Comparison of ENCODE assay signal across 9 cellular contexts in the genomic region with DNA sequence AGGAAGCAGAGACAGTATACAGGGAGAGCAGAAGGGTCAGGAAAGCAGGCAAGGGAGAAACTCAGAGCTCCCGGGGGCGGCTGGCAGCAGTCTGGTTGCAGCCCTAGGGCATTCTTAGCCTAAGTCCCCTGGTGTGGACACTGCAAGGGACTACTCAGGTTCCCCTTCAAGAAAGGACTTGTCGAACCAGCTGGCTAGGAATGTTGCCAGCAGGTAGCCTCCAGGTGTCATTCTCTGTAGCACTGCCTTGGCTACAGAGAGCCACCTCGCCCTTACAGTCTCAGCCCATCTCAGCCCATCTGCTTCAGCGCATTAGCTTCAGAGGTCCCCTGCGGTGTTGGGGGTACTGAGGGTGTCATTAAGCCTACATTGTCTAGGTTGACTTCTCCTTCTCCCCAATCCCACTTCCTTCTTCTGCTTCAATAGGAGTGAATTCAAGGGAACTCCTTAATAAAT. TPM values are rescaled to one million over a fixed set of nuclear protein-coding genes. Genes with fewer than 3 reads are reported as not detected.
DNase-seq lines count a peak whose midpoint lies in the region; TF ChIP-seq lines count a peak whose summit lies in the region.
"Had no signal": no experiment of that assay in that cellular context is flagged by ENCODE, and none has a peak within 500 bp of the region (broad histone marks: within the 10 kb centered on the region; RNA-seq: fewer than 3 reads in every experiment).

No MANE protein-coding gene starts in this region.

- H3K9me3 Mint-ChIP-seq in activated naive CD8-positive, alpha-beta T cell treated with anti-CD3 and anti-CD28 coated beads for 36 hours, result no peaks in the 10 kb centered on the region

- peaks cover 58% of the 10 kb centered on the region for H3K4me1 Mint-ChIP-seq in activated naive CD8-positive, alpha-beta T cell treated with anti-CD3 and anti-CD28 coated beads for 36 hours

- TF ChIP-seq CTCF in neutrophil (IDR thresholded peaks at IDR 0.05), result no peak

- no peaks in the 10 kb centered on the region for H3K27me3 ChIP-seq in neutrophil

- H3K36me3 ChIP-seq in neutrophil, result no peaks in the 10 kb centered on the region

- peaks cover 4% of the 10 kb centered on the region for H3K36me3 Mint-ChIP-seq in activated naive CD8-positive, alpha-beta T cell treated with anti-CD3 and anti-CD28 coated beads for 36 hours

- peak; percentile 21 for DNase-seq in NCI-H2196 (lab: John Stamatoyannopoulos, UW; ENCODE audit: unreplicated experiment)
- no peak for DNase-seq in NCI-H2196 treated with DMSO at 0.1 percent for 48 hours (lab: John Stamatoyannopoulos, UW; ENCODE audit: unreplicated experiment)
- DNase-seq in NCI-H146 treated with DMSO at 0.1 percent for 48 hours (lab: John Stamatoyannopoulos, UW; ENCODE audit: unreplicated experiment), result peak; percentile 81
- no peak for DNase-seq in activated naive CD8-positive, alpha-beta T cell treated with anti-CD3 and anti-CD28 coated beads for 36 hours
- DNase-seq in Ammon's horn (ENCODE audit: low spot score), result no peak
- no peak for DNase-seq in middle frontal gyrus (ENCODE audit: extremely low spot score, low spot score)
- DNase-seq in SW 1271 (lab: John Stamatoyannopoulos, UW), result no peak
- DNase-seq: NK-92 treated with Interleukin-12 subunit alpha and Interleukin-12 subunit beta, amount 100 ng/mL, for 24 hours had no signal

- H3K4me3 Mint-ChIP-seq in activated naive CD8-positive, alpha-beta T cell treated with anti-CD3 and anti-CD28 coated beads for 36 hours, result peak overlapping the region; percentile 44

- H3K27ac ChIP-seq in neutrophil, result peak overlapping the region; percentile 40

- peaks cover 2 to 24% of the 10 kb centered on the region in 2 experiments for H3K4me1 ChIP-seq in neutrophil (ENCODE audit: control insufficient read depth in 1 of 2, insufficient read depth in 1 of 2, low read depth in 1 of 2, low read length in 1 of 2)

- no peak overlapping the region for H3K4me3 ChIP-seq in neutrophil (ENCODE audit: low read depth in 1 of 2, low read length in 1 of 2)

- H3K9me3 ChIP-seq in neutrophil, result no peaks in the 10 kb centered on the region

- no peaks in the 10 kb centered on the region for H3K27me3 Mint-ChIP-seq in activated naive CD8-positive, alpha-beta T cell treated with anti-CD3 and anti-CD28 coated beads for 36 hours

- H3K27ac Mint-ChIP-seq in activated naive CD8-positive, alpha-beta T cell treated with anti-CD3 and anti-CD28 coated beads for 36 hours, result peak overlapping the region; percentile 86

RNA-seq across cellular contexts. Expression of a gene that starts 11.3 kb away (rescaled TPM):
- 1,000 to 10,000 TPM; 1,816 to 1,884 TPM for total RNA-seq in activated naive CD8-positive, alpha-beta T cell treated with anti-CD3 and anti-CD28 coated beads for 36 hours

RNA-seq across cellular contexts. Expression of a gene that starts 13.3 kb away (rescaled TPM):
- total RNA-seq in activated naive CD8-positive, alpha-beta T cell treated with anti-CD3 and anti-CD28 coated beads for 36 hours, result 10 to 100 TPM; 59.2 to 61.7 TPM

Comparison
In these comparisons a context has a peak if more than half of its experiments do, and no peak if none do; other contexts are left out.
1. DNase-seq: peak in NCI-H2196 (single experiment) and NCI-H146 treated with DMSO at 0.1 percent for 48 hours (single experiment); none in NCI-H2196 treated with DMSO at 0.1 percent for 48 hours (single experiment), activated naive CD8-positive, alpha-beta T cell treated with anti-CD3 and anti-CD28 coated beads for 36 hours (single experiment), Ammon's horn (single experiment), middle frontal gyrus (single experiment) and SW 1271 (0 of 2).